In the genomic region with DNA sequence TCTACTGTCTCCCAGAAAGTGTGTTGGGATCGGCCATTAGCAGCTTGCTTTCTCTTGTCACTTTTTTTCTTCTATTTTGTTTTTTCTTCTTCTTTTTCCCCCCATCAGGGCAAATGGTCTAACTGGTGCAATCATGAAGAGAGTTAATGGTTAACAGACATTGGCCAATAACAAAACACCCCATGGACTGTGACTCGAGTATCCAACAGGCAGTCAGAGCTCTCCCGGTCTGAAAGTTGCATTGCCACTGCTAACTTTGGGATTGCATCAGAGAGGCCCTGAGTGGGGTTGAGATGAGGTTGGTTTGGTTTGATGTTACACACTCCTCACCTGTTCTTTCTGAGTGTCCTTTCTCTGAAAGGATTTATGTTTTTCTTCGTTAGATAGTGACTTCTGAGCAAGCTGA, we compare ENCODE assay signal across 1 cellular context.
A peak's percentile ranks its signal among the peaks of the same experiment; 100 is the strongest.
TF ChIP-seq lines count a peak whose summit lies in the region.

No MANE protein-coding gene starts in this region.

TF ChIP-seq in HepG2, 621 proteins besides CTCF, POLR2A, EP300 and RAD21 (continued from another document and continues in another):
- TF ChIP-seq, protein P1, sequence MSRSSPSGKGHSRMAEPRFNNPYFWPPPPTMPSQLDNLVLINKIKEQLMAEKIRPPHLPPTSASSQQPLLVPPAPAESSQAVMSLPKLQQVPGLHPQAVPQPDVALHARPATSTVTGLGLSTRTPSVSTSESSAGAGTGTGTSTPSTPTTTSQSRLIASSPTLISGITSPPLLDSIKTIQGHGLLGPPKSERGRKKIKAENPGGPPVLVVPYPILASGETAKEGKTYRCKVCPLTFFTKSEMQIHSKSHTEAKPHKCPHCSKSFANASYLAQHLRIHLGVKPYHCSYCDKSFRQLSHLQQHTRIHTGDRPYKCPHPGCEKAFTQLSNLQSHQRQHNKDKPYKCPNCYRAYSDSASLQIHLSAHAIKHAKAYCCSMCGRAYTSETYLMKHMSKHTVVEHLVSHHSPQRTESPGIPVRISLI (CRISPR knock-in tag; IDR thresholded peaks at IDR 0.05; ENCODE audit: borderline replicate concordance) = peak; percentile 88; the same call in 1 of the 2 replicates
- TF ChIP-seq, protein P2, sequence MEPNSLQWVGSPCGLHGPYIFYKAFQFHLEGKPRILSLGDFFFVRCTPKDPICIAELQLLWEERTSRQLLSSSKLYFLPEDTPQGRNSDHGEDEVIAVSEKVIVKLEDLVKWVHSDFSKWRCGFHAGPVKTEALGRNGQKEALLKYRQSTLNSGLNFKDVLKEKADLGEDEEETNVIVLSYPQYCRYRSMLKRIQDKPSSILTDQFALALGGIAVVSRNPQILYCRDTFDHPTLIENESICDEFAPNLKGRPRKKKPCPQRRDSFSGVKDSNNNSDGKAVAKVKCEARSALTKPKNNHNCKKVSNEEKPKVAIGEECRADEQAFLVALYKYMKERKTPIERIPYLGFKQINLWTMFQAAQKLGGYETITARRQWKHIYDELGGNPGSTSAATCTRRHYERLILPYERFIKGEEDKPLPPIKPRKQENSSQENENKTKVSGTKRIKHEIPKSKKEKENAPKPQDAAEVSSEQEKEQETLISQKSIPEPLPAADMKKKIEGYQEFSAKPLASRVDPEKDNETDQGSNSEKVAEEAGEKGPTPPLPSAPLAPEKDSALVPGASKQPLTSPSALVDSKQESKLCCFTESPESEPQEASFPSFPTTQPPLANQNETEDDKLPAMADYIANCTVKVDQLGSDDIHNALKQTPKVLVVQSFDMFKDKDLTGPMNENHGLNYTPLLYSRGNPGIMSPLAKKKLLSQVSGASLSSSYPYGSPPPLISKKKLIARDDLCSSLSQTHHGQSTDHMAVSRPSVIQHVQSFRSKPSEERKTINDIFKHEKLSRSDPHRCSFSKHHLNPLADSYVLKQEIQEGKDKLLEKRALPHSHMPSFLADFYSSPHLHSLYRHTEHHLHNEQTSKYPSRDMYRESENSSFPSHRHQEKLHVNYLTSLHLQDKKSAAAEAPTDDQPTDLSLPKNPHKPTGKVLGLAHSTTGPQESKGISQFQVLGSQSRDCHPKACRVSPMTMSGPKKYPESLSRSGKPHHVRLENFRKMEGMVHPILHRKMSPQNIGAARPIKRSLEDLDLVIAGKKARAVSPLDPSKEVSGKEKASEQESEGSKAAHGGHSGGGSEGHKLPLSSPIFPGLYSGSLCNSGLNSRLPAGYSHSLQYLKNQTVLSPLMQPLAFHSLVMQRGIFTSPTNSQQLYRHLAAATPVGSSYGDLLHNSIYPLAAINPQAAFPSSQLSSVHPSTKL (CRISPR knock-in tag; IDR thresholded peaks at IDR 0.05) = peak; percentile 94
- TF ChIP-seq NFIB (CRISPR knock-in tag; IDR thresholded peaks at IDR 0.05; ENCODE audit: borderline replicate concordance) (no peak), ZNF790 (CRISPR knock-in tag; IDR thresholded peaks at IDR 0.05; ENCODE audit: borderline replicate concordance) (no peak), ZFP1 (CRISPR knock-in tag; IDR thresholded peaks at IDR 0.05) (peak; percentile 63; the same call in 1 of the 2 replicates), EEA1 (CRISPR knock-in tag; IDR thresholded peaks at IDR 0.05; ENCODE audit: borderline replicate concordance) (no peak), ZSCAN31 (CRISPR knock-in tag; IDR thresholded peaks at IDR 0.05; ENCODE audit: low read depth) (peak; percentile 70), KLF16 (CRISPR knock-in tag; IDR thresholded peaks at IDR 0.05) (peak in 1 of 2 experiments; percentile 96; a peak in 2 of 4 replicates), CENPT (CRISPR knock-in tag; IDR thresholded peaks at IDR 0.05; ENCODE audit: low read depth) (no peak), CEBPB (IDR thresholded peaks at IDR 0.05; ENCODE audit: borderline replicate concordance, low read depth, low read length) (peak; percentile 100), SP140L (CRISPR knock-in tag; IDR thresholded peaks at IDR 0.05; ENCODE audit: borderline replicate concordance) (peak; percentile 47; the same call in 1 of the 2 replicates), NFE2L1 (CRISPR knock-in tag; IDR thresholded peaks at IDR 0.05; ENCODE audit: borderline replicate concordance) (no peak), KDM1A (CRISPR knock-in tag; IDR thresholded peaks at IDR 0.05) (peak; percentile 59; the same call in 1 of the 2 replicates), AHR (CRISPR knock-in tag; IDR thresholded peaks at IDR 0.05) (no peak; the same call in 1 of the 2 replicates), MXI1 (IDR thresholded peaks at IDR 0.05; ENCODE audit: borderline replicate concordance, low read depth, low read length) (peak; percentile 57; the same call in 1 of the 3 replicates), CCAR2 (optimal IDR thresholded peaks at IDR 0.05; ENCODE audit: low read depth, low read length) (peak; percentile 74), ZNF660 (CRISPR knock-in tag; IDR thresholded peaks at IDR 0.05; ENCODE audit: borderline replicate concordance, low read depth) (no peak), ZNF749 (CRISPR knock-in tag; IDR thresholded peaks at IDR 0.05; ENCODE audit: borderline replicate concordance) (peak; percentile 34; the same call in 1 of the 2 replicates), ZFP36L1 (CRISPR knock-in tag; IDR thresholded peaks at IDR 0.05) (peak; percentile 25; the same call in 1 of the 2 replicates), ZNF274 (CRISPR knock-in tag; IDR thresholded peaks at IDR 0.05) (no peak), ARNTL (CRISPR knock-in tag; IDR thresholded peaks at IDR 0.05) (peak; percentile 56; the same call in 1 of the 2 replicates), MYNN (CRISPR knock-in tag; IDR thresholded peaks at IDR 0.05; ENCODE audit: low read depth) (no peak; the same call in 1 of the 2 replicates), EZH2 (conservative IDR thresholded peaks at IDR 0.05; ENCODE audit: low read depth, low read length) (no peak), ZNF235 (CRISPR knock-in tag; IDR thresholded peaks at IDR 0.05; ENCODE audit: borderline replicate concordance) (no peak), TP53 (CRISPR knock-in tag; conservative IDR thresholded peaks at IDR 0.05) (0 out of 2 replicates have a peak, but pooled peaks have one; percentile 72), ZNF747 (CRISPR knock-in tag; IDR thresholded peaks at IDR 0.05; ENCODE audit: borderline replicate concordance) (peak; percentile 88; the same call in 1 of the 2 replicates)
- TF ChIP-seq, protein P3, sequence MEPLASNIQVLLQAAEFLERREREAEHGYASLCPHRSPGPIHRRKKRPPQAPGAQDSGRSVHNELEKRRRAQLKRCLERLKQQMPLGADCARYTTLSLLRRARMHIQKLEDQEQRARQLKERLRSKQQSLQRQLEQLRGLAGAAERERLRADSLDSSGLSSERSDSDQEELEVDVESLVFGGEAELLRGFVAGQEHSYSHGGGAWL (CRISPR knock-in tag; IDR thresholded peaks at IDR 0.05) = peak; percentile 36; the same call in 1 of the 2 replicates
- TF ChIP-seq, protein P4, sequence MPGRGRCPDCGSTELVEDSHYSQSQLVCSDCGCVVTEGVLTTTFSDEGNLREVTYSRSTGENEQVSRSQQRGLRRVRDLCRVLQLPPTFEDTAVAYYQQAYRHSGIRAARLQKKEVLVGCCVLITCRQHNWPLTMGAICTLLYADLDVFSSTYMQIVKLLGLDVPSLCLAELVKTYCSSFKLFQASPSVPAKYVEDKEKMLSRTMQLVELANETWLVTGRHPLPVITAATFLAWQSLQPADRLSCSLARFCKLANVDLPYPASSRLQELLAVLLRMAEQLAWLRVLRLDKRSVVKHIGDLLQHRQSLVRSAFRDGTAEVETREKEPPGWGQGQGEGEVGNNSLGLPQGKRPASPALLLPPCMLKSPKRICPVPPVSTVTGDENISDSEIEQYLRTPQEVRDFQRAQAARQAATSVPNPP (CRISPR knock-in tag; IDR thresholded peaks at IDR 0.05) = peak; percentile 70; the same call in 1 of the 2 replicates
- TF ChIP-seq, protein P5, sequence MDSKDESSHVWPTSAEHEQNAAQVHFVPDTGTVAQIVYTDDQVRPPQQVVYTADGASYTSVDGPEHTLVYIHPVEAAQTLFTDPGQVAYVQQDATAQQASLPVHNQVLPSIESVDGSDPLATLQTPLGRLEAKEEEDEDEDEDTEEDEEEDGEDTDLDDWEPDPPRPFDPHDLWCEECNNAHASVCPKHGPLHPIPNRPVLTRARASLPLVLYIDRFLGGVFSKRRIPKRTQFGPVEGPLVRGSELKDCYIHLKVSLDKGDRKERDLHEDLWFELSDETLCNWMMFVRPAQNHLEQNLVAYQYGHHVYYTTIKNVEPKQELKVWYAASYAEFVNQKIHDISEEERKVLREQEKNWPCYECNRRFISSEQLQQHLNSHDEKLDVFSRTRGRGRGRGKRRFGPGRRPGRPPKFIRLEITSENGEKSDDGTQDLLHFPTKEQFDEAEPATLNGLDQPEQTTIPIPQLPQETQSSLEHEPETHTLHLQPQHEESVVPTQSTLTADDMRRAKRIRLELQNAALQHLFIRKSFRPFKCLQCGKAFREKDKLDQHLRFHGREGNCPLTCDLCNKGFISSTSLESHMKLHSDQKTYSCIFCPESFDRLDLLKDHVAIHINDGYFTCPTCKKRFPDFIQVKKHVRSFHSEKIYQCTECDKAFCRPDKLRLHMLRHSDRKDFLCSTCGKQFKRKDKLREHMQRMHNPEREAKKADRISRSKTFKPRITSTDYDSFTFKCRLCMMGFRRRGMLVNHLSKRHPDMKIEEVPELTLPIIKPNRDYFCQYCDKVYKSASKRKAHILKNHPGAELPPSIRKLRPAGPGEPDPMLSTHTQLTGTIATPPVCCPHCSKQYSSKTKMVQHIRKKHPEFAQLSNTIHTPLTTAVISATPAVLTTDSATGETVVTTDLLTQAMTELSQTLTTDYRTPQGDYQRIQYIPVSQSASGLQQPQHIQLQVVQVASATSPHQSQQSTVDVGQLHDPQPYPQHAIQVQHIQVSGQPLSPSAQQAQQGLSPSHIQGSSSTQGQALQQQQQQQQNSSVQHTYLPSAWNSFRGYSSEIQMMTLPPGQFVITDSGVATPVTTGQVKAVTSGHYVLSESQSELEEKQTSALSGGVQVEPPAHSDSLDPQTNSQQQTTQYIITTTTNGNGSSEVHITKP (CRISPR knock-in tag; IDR thresholded peaks at IDR 0.05; ENCODE audit: low read depth) = peak; percentile 94
- TF ChIP-seq, protein P6, sequence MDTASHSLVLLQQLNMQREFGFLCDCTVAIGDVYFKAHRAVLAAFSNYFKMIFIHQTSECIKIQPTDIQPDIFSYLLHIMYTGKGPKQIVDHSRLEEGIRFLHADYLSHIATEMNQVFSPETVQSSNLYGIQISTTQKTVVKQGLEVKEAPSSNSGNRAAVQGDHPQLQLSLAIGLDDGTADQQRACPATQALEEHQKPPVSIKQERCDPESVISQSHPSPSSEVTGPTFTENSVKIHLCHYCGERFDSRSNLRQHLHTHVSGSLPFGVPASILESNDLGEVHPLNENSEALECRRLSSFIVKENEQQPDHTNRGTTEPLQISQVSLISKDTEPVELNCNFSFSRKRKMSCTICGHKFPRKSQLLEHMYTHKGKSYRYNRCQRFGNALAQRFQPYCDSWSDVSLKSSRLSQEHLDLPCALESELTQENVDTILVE (CRISPR knock-in tag; IDR thresholded peaks at IDR 0.05) = peak; percentile 84
- TF ChIP-seq, protein P7, sequence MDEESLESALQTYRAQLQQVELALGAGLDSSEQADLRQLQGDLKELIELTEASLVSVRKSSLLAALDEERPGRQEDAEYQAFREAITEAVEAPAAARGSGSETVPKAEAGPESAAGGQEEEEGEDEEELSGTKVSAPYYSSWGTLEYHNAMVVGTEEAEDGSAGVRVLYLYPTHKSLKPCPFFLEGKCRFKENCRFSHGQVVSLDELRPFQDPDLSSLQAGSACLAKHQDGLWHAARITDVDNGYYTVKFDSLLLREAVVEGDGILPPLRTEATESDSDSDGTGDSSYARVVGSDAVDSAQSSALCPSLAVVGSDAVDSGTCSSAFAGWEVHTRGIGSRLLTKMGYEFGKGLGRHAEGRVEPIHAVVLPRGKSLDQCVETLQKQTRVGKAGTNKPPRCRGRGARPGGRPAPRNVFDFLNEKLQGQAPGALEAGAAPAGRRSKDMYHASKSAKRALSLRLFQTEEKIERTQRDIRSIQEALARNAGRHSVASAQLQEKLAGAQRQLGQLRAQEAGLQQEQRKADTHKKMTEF (CRISPR knock-in tag; IDR thresholded peaks at IDR 0.05) = peak; percentile 73
- TF ChIP-seq, protein P8, sequence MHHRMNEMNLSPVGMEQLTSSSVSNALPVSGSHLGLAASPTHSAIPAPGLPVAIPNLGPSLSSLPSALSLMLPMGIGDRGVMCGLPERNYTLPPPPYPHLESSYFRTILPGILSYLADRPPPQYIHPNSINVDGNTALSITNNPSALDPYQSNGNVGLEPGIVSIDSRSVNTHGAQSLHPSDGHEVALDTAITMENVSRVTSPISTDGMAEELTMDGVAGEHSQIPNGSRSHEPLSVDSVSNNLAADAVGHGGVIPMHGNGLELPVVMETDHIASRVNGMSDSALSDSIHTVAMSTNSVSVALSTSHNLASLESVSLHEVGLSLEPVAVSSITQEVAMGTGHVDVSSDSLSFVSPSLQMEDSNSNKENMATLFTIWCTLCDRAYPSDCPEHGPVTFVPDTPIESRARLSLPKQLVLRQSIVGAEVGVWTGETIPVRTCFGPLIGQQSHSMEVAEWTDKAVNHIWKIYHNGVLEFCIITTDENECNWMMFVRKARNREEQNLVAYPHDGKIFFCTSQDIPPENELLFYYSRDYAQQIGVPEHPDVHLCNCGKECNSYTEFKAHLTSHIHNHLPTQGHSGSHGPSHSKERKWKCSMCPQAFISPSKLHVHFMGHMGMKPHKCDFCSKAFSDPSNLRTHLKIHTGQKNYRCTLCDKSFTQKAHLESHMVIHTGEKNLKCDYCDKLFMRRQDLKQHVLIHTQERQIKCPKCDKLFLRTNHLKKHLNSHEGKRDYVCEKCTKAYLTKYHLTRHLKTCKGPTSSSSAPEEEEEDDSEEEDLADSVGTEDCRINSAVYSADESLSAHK (CRISPR knock-in tag; IDR thresholded peaks at IDR 0.05; ENCODE audit: borderline replicate concordance) = no peak
- TF ChIP-seq, protein P9, sequence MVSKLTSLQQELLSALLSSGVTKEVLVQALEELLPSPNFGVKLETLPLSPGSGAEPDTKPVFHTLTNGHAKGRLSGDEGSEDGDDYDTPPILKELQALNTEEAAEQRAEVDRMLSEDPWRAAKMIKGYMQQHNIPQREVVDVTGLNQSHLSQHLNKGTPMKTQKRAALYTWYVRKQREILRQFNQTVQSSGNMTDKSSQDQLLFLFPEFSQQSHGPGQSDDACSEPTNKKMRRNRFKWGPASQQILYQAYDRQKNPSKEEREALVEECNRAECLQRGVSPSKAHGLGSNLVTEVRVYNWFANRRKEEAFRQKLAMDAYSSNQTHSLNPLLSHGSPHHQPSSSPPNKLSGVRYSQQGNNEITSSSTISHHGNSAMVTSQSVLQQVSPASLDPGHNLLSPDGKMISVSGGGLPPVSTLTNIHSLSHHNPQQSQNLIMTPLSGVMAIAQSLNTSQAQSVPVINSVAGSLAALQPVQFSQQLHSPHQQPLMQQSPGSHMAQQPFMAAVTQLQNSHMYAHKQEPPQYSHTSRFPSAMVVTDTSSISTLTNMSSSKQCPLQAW (CRISPR knock-in tag; IDR thresholded peaks at IDR 0.05) = peak; percentile 100
- TF ChIP-seq, protein P10, sequence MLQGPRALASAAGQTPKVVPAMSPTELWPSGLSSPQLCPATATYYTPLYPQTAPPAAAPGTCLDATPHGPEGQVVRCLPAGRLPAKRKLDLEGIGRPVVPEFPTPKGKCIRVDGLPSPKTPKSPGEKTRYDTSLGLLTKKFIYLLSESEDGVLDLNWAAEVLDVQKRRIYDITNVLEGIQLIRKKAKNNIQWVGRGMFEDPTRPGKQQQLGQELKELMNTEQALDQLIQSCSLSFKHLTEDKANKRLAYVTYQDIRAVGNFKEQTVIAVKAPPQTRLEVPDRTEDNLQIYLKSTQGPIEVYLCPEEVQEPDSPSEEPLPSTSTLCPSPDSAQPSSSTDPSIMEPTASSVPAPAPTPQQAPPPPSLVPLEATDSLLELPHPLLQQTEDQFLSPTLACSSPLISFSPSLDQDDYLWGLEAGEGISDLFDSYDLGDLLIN (CRISPR knock-in tag; IDR thresholded peaks at IDR 0.05; ENCODE audit: borderline replicate concordance) = no peak
- TF ChIP-seq, protein P11, sequence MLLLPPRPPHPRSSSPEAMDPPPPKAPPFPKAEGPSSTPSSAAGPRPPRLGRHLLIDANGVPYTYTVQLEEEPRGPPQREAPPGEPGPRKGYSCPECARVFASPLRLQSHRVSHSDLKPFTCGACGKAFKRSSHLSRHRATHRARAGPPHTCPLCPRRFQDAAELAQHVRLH (CRISPR knock-in tag; IDR thresholded peaks at IDR 0.05; ENCODE audit: borderline replicate concordance, low read depth) = peak; percentile 58; the same call in 1 of the 2 replicates
